ENCODE assay signal across 1 cellular context in the genomic region with DNA sequence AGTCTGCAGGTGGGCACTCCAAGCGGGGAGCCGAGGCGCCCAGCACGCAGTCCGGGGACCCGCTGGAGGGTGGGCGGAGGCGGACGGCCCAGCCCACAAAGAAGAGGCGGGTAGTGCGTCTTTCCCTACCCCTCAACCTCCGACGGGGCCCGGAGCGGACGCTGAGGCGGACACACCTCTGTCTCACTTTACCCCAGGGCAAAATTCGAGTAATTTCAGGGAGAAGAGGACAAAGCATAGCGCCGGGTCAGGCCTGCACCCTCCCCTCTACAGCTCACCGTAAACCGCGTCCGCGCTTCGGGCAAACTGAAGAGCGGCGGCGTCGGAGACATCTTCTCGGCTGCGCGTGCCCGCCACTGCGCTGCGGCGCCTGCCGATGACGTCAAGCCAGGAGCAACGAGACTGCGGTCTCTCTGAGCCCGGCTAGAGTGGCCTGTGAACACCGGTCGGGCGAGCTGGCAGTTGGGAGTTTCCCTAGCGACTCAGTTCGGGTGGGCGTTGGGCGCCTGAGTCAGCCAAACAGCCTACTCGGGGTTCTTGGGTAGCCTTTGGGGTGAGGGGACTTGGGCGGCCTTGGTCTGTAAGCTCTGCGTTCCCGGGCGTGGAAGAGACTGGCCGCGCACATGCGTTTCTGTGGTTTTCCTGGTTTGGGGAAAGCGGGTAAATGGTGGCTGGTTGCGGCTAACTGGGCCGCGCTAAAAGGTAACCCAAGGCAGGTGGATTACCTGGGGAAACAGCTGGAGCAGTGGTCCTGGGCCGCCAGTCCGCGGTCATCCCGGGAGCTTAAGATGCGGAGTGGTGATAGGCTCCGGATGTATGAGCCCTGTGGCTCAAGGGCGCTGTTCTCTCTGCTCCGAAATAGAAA.
TF ChIP-seq lines count a peak whose summit lies in the region.

A gene with protein sequence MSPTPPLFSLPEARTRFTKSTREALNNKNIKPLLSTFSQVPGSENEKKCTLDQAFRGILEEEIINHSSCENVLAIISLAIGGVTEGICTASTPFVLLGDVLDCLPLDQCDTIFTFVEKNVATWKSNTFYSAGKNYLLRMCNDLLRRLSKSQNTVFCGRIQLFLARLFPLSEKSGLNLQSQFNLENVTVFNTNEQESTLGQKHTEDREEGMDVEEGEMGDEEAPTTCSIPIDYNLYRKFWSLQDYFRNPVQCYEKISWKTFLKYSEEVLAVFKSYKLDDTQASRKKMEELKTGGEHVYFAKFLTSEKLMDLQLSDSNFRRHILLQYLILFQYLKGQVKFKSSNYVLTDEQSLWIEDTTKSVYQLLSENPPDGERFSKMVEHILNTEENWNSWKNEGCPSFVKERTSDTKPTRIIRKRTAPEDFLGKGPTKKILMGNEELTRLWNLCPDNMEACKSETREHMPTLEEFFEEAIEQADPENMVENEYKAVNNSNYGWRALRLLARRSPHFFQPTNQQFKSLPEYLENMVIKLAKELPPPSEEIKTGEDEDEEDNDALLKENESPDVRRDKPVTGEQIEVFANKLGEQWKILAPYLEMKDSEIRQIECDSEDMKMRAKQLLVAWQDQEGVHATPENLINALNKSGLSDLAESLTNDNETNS (minus strand): TSS at position 360 of the 865 bp plus-strand sequence. CDS start 28 bp downstream, at position 332.

TF ChIP-seq in HCT116, 20 proteins besides CTCF, POLR2A, EP300 and RAD21 (continued from another document):
- TF ChIP-seq, protein P1, sequence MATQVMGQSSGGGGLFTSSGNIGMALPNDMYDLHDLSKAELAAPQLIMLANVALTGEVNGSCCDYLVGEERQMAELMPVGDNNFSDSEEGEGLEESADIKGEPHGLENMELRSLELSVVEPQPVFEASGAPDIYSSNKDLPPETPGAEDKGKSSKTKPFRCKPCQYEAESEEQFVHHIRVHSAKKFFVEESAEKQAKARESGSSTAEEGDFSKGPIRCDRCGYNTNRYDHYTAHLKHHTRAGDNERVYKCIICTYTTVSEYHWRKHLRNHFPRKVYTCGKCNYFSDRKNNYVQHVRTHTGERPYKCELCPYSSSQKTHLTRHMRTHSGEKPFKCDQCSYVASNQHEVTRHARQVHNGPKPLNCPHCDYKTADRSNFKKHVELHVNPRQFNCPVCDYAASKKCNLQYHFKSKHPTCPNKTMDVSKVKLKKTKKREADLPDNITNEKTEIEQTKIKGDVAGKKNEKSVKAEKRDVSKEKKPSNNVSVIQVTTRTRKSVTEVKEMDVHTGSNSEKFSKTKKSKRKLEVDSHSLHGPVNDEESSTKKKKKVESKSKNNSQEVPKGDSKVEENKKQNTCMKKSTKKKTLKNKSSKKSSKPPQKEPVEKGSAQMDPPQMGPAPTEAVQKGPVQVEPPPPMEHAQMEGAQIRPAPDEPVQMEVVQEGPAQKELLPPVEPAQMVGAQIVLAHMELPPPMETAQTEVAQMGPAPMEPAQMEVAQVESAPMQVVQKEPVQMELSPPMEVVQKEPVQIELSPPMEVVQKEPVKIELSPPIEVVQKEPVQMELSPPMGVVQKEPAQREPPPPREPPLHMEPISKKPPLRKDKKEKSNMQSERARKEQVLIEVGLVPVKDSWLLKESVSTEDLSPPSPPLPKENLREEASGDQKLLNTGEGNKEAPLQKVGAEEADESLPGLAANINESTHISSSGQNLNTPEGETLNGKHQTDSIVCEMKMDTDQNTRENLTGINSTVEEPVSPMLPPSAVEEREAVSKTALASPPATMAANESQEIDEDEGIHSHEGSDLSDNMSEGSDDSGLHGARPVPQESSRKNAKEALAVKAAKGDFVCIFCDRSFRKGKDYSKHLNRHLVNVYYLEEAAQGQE (IDR thresholded peaks at IDR 0.05; ENCODE audit: low read depth), result no peak
- TF ChIP-seq EGR1 (IDR thresholded peaks at IDR 0.05; ENCODE audit: low read depth) (peak; percentile 43), SRF (IDR thresholded peaks at IDR 0.05; ENCODE audit: low read depth) (peak; percentile 58), EZH2phosphoT487 (IDR thresholded peaks at IDR 0.05; ENCODE audit: borderline replicate concordance) (no peak), ZNF274 (IDR thresholded peaks at IDR 0.05; ENCODE audit: low read depth, low read length) (no peak), CEBPB (IDR thresholded peaks at IDR 0.05; ENCODE audit: low read depth) (no peak), ELF1 (IDR thresholded peaks at IDR 0.05; ENCODE audit: borderline replicate concordance, low read depth) (no peak), SIN3A (IDR thresholded peaks at IDR 0.05; ENCODE audit: low read depth) (peak; percentile 65), SP1 (IDR thresholded peaks at IDR 0.05; ENCODE audit: low read depth) (peak; percentile 29; the same call in 1 of the 2 replicates), TCF7L2 (IDR thresholded peaks at IDR 0.05; ENCODE audit: borderline replicate concordance, extremely low read depth, insufficient read depth, insufficient read length) (peak; percentile 63), FOSL1 (IDR thresholded peaks at IDR 0.05; ENCODE audit: low read depth) (no peak; the same call in 1 of the 2 replicates)
- TF ChIP-seq, protein P2, sequence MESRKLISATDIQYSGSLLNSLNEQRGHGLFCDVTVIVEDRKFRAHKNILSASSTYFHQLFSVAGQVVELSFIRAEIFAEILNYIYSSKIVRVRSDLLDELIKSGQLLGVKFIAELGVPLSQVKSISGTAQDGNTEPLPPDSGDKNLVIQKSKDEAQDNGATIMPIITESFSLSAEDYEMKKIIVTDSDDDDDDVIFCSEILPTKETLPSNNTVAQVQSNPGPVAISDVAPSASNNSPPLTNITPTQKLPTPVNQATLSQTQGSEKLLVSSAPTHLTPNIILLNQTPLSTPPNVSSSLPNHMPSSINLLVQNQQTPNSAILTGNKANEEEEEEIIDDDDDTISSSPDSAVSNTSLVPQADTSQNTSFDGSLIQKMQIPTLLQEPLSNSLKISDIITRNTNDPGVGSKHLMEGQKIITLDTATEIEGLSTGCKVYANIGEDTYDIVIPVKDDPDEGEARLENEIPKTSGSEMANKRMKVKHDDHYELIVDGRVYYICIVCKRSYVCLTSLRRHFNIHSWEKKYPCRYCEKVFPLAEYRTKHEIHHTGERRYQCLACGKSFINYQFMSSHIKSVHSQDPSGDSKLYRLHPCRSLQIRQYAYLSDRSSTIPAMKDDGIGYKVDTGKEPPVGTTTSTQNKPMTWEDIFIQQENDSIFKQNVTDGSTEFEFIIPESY (IDR thresholded peaks at IDR 0.05; ENCODE audit: extremely low read depth, insufficient replicate concordance, low read length), result no peak
- TF ChIP-seq, protein P3, sequence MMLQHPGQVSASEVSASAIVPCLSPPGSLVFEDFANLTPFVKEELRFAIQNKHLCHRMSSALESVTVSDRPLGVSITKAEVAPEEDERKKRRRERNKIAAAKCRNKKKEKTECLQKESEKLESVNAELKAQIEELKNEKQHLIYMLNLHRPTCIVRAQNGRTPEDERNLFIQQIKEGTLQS (IDR thresholded peaks at IDR 0.05), result no peak
